ENCODE assay signal across 14 cellular contexts in genomic region chr15:90138071-90138833, GRCh38.
"Had no signal": no experiment of that assay in that cellular context is flagged by ENCODE, and none has a peak within 500 bp of the region (broad histone marks: within the 10 kb centered on the region; RNA-seq: fewer than 3 reads in every experiment).

No MANE protein-coding gene starts in this region.

- ATAC-seq: mucosa of descending colon; naive thymus-derived CD8-positive, alpha-beta T cell; sciatic nerve had no signal

- DNase-seq: activated CD4-positive, alpha-beta T cell treated with anti-CD3 and anti-CD28 coated beads for 1 hour; activated CD4-positive, alpha-beta T cell treated with anti-CD3 and anti-CD28 coated beads, Interleukin-2, amount 50 U/mL, for 48 hours; activated gamma-delta T cell; activated naive CD8-positive, alpha-beta T cell treated with anti-CD3 and anti-CD28 coated beads for 36 hours; activated T-cell treated with anti-CD3 and anti-CD28 coated beads, Interleukin-2, amount 50 U/mL, for 48 hours; endodermal cell; erythroblast; mammary epithelial cell; mucosa of descending colon; naive thymus-derived CD8-positive, alpha-beta T cell; stimulated activated CD4-positive, alpha-beta T cell treated with anti-CD3 and anti-CD28 coated beads, Interleukin-2, amount 100 ng/mL, for 24 hours; stimulated activated naive CD4-positive, alpha-beta T cell; SW 1271 had no signal

- H3K4me3 ChIP-seq: mucosa of descending colon had no signal

- H3K9me3 ChIP-seq: mucosa of descending colon had no signal
